In the genomic region with DNA sequence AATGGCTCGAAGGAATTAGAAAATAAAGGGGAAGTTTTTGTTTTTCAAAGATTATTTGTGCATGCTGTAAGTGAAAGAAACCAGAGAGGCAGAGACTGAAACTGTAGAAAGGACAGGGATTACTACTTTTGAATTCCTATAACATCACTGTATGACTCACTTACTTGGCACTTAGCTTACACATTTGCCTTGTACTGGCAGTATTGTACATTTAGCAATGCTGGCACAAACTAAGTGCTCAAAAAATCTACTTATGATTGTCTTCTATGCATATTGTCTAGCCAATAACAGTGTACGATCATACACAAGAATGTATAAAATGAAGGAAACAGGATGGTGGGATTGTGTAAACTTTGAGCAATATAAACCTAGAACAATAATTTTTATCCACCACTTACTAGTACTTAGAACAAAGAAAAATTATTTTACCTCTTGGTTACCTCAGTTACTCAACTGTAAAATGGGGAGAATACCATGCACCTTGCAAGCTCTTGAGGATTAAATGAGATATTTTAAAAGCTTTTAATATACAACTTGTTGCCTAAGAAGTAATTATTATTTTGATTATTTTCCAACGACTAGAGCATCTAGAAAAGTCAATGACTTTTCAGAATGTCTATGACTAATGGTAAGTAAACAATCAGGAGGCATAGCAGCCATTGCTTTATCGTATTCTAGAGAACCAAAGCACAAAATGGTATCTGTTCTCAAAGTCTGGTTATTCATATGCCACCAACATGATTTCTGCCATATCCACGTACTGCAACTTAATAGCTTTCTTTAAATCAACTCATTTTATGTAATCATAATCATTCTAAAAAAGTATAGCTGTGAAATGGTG, we compare ENCODE assay signal across 11 cellular contexts. TPM values are rescaled to one million over a fixed set of nuclear protein-coding genes. Genes with fewer than 3 reads are reported as not detected.
A peak's percentile ranks its signal among the peaks of the same experiment; 100 is the strongest.
DNase-seq lines count a peak whose midpoint lies in the region; TF ChIP-seq lines count a peak whose summit lies in the region.
"Had no signal": no experiment of that assay in that cellular context is flagged by ENCODE, and none has a peak within 500 bp of the region (broad histone marks: within the 10 kb centered on the region; RNA-seq: fewer than 3 reads in every experiment).

No MANE protein-coding gene starts in this region.

- peak overlapping the region; percentile 45 for H3K4me3 Mint-ChIP-seq in activated CD4-positive, alpha-beta T cell treated with anti-CD3 and anti-CD28 coated beads, Interleukin-2, amount 10 ng/mL, durations not matched to agents 24 days and 14 days

- intact Hi-C loops in activated CD4-positive, alpha-beta T cell treated with anti-CD3 and anti-CD28 coated beads, Interleukin-2, amount 10 ng/mL, durations not matched to agents 24 days and 14 days (cut with micrococcal nuclease), result loop anchor here (1.0 kb wide), 1 partner anchor 134 kb away; the partner anchor contains the start of gene PHF8

- H3K36me3 Mint-ChIP-seq in activated CD4-positive, alpha-beta T cell treated with anti-CD3 and anti-CD28 coated beads, Interleukin-2, amount 10 ng/mL, durations not matched to agents 24 days and 14 days (ENCODE audit: low read depth), result peaks cover 49% of the 10 kb centered on the region

- H2AFZ ChIP-seq in smooth muscle cell (ENCODE audit: low read depth), result no peak overlapping the region

- H4K20me1 ChIP-seq in smooth muscle cell (ENCODE audit: low read depth), result no peaks in the 10 kb centered on the region

- H3K27ac Mint-ChIP-seq in activated CD4-positive, alpha-beta T cell treated with anti-CD3 and anti-CD28 coated beads, Interleukin-2, amount 10 ng/mL, durations not matched to agents 24 days and 14 days, result peak overlapping the region; percentile 70

- H3K4me2 ChIP-seq in smooth muscle cell, result peak overlapping the region; percentile 85

- H3K27ac ChIP-seq in smooth muscle cell (ENCODE audit: low read depth), result peak overlapping the region; percentile 87
- H3K27ac ChIP-seq: BLaER1 had no signal

- H3K27me3 Mint-ChIP-seq in activated CD4-positive, alpha-beta T cell treated with anti-CD3 and anti-CD28 coated beads, Interleukin-2, amount 10 ng/mL, durations not matched to agents 24 days and 14 days, result no peaks in the 10 kb centered on the region

- H3K9ac ChIP-seq in smooth muscle cell (ENCODE audit: low read depth), result peak overlapping the region; percentile 34
- H3K9ac ChIP-seq: BLaER1 had no signal

- 48% methylated on average over 5 of the region's 5 CpGs for WGBS in smooth muscle cell (ENCODE audit: low lambda C conversion rate)

- H3K9me3 Mint-ChIP-seq in activated CD4-positive, alpha-beta T cell treated with anti-CD3 and anti-CD28 coated beads, Interleukin-2, amount 10 ng/mL, durations not matched to agents 24 days and 14 days, result no peaks in the 10 kb centered on the region

- H3F3A ChIP-seq in smooth muscle cell (ENCODE audit: low read depth), result no peaks in the 10 kb centered on the region

- no peaks in the 10 kb centered on the region for H3K27me3 ChIP-seq in smooth muscle cell (ENCODE audit: low read depth)

- TF ChIP-seq POLR2A in NB4 (IDR thresholded peaks at IDR 0.05; ENCODE audit: extremely low read depth, insufficient read length), result no peak

- peaks cover 12% of the 10 kb centered on the region for H3K4me1 ChIP-seq in smooth muscle cell (ENCODE audit: low read depth)

- peaks cover 55% of the 10 kb centered on the region for H3K79me2 ChIP-seq in smooth muscle cell (ENCODE audit: low read depth)

- no peak for DNase-seq in activated CD4-positive, alpha-beta T cell treated with anti-CD3 and anti-CD28 coated beads, Interleukin-2, amount 10 ng/mL, durations not matched to agents 24 days and 14 days
- no peak for DNase-seq in activated CD4-positive, alpha-beta T cell treated with anti-CD3 and anti-CD28 coated beads, Interleukin-2, amount 50 U/mL, for 1 hour
- DNase-seq in NB4 (ENCODE audit: low read depth), result no peak
- DNase-seq in choroid plexus epithelial cell (ENCODE audit: low read depth), result peak; percentile 80
- DNase-seq in smooth muscle cell (lab: John Stamatoyannopoulos, UW; ENCODE audit: unreplicated experiment), result no peak
- DNase-seq in NK-92 treated with Interleukin-12 subunit alpha and Interleukin-12 subunit beta, amount 100 ng/mL, for 24 hours (lab: John Stamatoyannopoulos, UW), result no peak
- no peak for DNase-seq in NCI-H2227 (lab: John Stamatoyannopoulos, UW; ENCODE audit: unreplicated experiment)
- no peak for DNase-seq in NCI-H526 (lab: John Stamatoyannopoulos, UW)
- DNase-seq: midbrain, NCI-H2227 treated with DMSO at 0.1 percent for 48 hours had no signal

- no peaks in the 10 kb centered on the region for H3K9me3 ChIP-seq in smooth muscle cell (replicated peaks; ENCODE audit: low read depth)
- H3K9me3 ChIP-seq: BLaER1 had no signal

- TF ChIP-seq CTCF in NB4 (IDR thresholded peaks at IDR 0.05; ENCODE audit: low read depth, low read length) (no peak), choroid plexus epithelial cell (conservative IDR thresholded peaks at IDR 0.05; ENCODE audit: low read depth, low read length) (no peak), smooth muscle cell (IDR thresholded peaks at IDR 0.05; ENCODE audit: borderline replicate concordance, insufficient read depth, poor library complexity, severe bottlenecking) (no peak)

- H3K36me3 ChIP-seq in smooth muscle cell (ENCODE audit: low read depth), result no peaks in the 10 kb centered on the region

- H3K4me1 Mint-ChIP-seq in activated CD4-positive, alpha-beta T cell treated with anti-CD3 and anti-CD28 coated beads, Interleukin-2, amount 10 ng/mL, durations not matched to agents 24 days and 14 days, result peaks cover 45% of the 10 kb centered on the region

- H3K4me3 ChIP-seq in NB4 (ENCODE audit: low read depth, low read length) (peak overlapping the region; percentile 97), choroid plexus epithelial cell (ENCODE audit: low read depth, low read length) (peak overlapping the region; percentile 29), smooth muscle cell (peak overlapping the region; percentile 21)
- H3K4me3 ChIP-seq: BLaER1 had no signal

RNA-seq across cellular contexts. Expression of gene FAM120C, which starts 4.7 kb away (rescaled TPM):
- total RNA-seq in activated CD4-positive, alpha-beta T cell treated with anti-CD3 and anti-CD28 coated beads, Interleukin-2, amount 10 ng/mL, durations not matched to agents 24 days and 14 days, result 10.8 and 11.4 TPM in 2 replicates
- 2.0 and 2.7 TPM in 2 replicates for total RNA-seq in smooth muscle cell
- 4.1 and 5.8 TPM in 2 replicates for polyA plus RNA-seq in smooth muscle cell

Comparison
In these comparisons a context has a peak if more than half of its experiments do, and no peak if none do; other contexts are left out.
1. H3K4me3 ChIP-seq: peak in every context shown above with its lines; median percentile 97 in NB4; 29 in choroid plexus epithelial cell; 21 in smooth muscle cell.